In genomic region chr1:230158422-230159291, GRCh38 we compare ENCODE assay signal across 1 cellular context.
TF ChIP-seq lines count a peak whose summit lies in the region.

No MANE protein-coding gene starts in this region.

TF ChIP-seq in HepG2, 621 proteins besides CTCF, POLR2A, EP300 and RAD21 (continued from another document and continues in another):
- TF ChIP-seq, protein P1, sequence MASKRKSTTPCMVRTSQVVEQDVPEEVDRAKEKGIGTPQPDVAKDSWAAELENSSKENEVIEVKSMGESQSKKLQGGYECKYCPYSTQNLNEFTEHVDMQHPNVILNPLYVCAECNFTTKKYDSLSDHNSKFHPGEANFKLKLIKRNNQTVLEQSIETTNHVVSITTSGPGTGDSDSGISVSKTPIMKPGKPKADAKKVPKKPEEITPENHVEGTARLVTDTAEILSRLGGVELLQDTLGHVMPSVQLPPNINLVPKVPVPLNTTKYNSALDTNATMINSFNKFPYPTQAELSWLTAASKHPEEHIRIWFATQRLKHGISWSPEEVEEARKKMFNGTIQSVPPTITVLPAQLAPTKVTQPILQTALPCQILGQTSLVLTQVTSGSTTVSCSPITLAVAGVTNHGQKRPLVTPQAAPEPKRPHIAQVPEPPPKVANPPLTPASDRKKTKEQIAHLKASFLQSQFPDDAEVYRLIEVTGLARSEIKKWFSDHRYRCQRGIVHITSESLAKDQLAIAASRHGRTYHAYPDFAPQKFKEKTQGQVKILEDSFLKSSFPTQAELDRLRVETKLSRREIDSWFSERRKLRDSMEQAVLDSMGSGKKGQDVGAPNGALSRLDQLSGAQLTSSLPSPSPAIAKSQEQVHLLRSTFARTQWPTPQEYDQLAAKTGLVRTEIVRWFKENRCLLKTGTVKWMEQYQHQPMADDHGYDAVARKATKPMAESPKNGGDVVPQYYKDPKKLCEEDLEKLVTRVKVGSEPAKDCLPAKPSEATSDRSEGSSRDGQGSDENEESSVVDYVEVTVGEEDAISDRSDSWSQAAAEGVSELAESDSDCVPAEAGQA (IDR thresholded peaks at IDR 0.05; ENCODE audit: low read depth) = 0 out of 2 replicates have a peak, but pooled peaks have one; percentile 44
- TF ChIP-seq, protein P1 (CRISPR knock-in tag; IDR thresholded peaks at IDR 0.05; ENCODE audit: borderline replicate concordance) = no peak
- no peak for TF ChIP-seq REL (CRISPR knock-in tag; conservative IDR thresholded peaks at IDR 0.05)
- no peak for TF ChIP-seq ELK4 (CRISPR knock-in tag; IDR thresholded peaks at IDR 0.05; ENCODE audit: borderline replicate concordance)
- peak; percentile 74; the same call in 1 of the 2 replicates for TF ChIP-seq ARID4A (CRISPR knock-in tag; IDR thresholded peaks at IDR 0.05; ENCODE audit: borderline replicate concordance)
- TF ChIP-seq MLLT10 (CRISPR knock-in tag; IDR thresholded peaks at IDR 0.05) = no peak
- TF ChIP-seq, protein P2, sequence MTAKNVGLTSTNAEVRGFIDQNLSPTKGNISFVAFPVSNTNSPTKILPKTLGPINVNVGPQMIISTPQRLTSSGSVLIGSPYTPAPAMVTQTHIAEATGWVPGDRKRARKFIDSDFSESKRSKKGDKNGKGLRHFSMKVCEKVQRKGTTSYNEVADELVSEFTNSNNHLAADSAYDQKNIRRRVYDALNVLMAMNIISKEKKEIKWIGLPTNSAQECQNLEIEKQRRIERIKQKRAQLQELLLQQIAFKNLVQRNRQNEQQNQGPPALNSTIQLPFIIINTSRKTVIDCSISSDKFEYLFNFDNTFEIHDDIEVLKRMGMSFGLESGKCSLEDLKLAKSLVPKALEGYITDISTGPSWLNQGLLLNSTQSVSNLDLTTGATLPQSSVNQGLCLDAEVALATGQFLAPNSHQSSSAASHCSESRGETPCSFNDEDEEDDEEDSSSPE (CRISPR knock-in tag; IDR thresholded peaks at IDR 0.05) = peak; percentile 23; the same call in 1 of the 2 replicates
- peak; percentile 41; the same call in 1 of the 2 replicates for TF ChIP-seq ZSCAN9 (CRISPR knock-in tag; IDR thresholded peaks at IDR 0.05; ENCODE audit: borderline replicate concordance)
- peak; percentile 89 for TF ChIP-seq SAP130 (CRISPR knock-in tag; IDR thresholded peaks at IDR 0.05; ENCODE audit: low read depth)
- no peak; the same call in 1 of the 2 replicates for TF ChIP-seq ZXDC (CRISPR knock-in tag; IDR thresholded peaks at IDR 0.05)
- peak; percentile 37; the same call in 1 of the 2 replicates for TF ChIP-seq UBTF (CRISPR knock-in tag; IDR thresholded peaks at IDR 0.05)
- TF ChIP-seq CAMTA2 (CRISPR knock-in tag; IDR thresholded peaks at IDR 0.05; ENCODE audit: borderline replicate concordance) = no peak
- no peak for TF ChIP-seq JARID2 (CRISPR knock-in tag; IDR thresholded peaks at IDR 0.05; ENCODE audit: insufficient replicate concordance)
- peak; percentile 73 for TF ChIP-seq HIVEP1 (CRISPR knock-in tag; IDR thresholded peaks at IDR 0.05)
- peak; percentile 69 for TF ChIP-seq THAP11 (CRISPR knock-in tag; IDR thresholded peaks at IDR 0.05)
- TF ChIP-seq, protein P3, sequence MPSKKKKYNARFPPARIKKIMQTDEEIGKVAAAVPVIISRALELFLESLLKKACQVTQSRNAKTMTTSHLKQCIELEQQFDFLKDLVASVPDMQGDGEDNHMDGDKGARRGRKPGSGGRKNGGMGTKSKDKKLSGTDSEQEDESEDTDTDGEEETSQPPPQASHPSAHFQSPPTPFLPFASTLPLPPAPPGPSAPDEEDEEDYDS (CRISPR knock-in tag; IDR thresholded peaks at IDR 0.05) = peak; percentile 46; the same call in 1 of the 2 replicates
- TF ChIP-seq GATAD2A (CRISPR knock-in tag; IDR thresholded peaks at IDR 0.05) = peak; percentile 86
- TF ChIP-seq NR2F2 (IDR thresholded peaks at IDR 0.05; ENCODE audit: borderline replicate concordance, low read depth) = peak; percentile 87
- peak; percentile 61; the same call in 1 of the 2 replicates for TF ChIP-seq MIER2 (CRISPR knock-in tag; IDR thresholded peaks at IDR 0.05)
- TF ChIP-seq TBX2 (CRISPR knock-in tag; IDR thresholded peaks at IDR 0.05; ENCODE audit: borderline replicate concordance) = peak; percentile 93
- peak; percentile 90 for TF ChIP-seq RERE (CRISPR knock-in tag; IDR thresholded peaks at IDR 0.05; ENCODE audit: low read depth)
